ENCODE assay signal across 1 cellular context in genomic region chr14:20454645-20455354, GRCh38.
TF ChIP-seq lines count a peak whose summit lies in the region.

APEX1 (plus strand) TSS chr14:20455226; CDS start chr14:20455646, 420 bp downstream.
OSGEP (minus strand) TSS chr14:20454812; CDS start chr14:20454683, 129 bp downstream.

TF ChIP-seq in HepG2, 621 proteins besides CTCF, POLR2A, EP300 and RAD21 (continued from another document and continues in another):
- TF ChIP-seq ZMYM2 (CRISPR knock-in tag; IDR thresholded peaks at IDR 0.05) (0 out of 2 replicates have a peak, but pooled peaks have one; percentile 12), ATRX (CRISPR knock-in tag; IDR thresholded peaks at IDR 0.05; ENCODE audit: borderline replicate concordance) (no peak), ZNF883 (CRISPR knock-in tag; IDR thresholded peaks at IDR 0.05; ENCODE audit: not compliant biosample characterization) (peak; percentile 34), ZNF615 (CRISPR knock-in tag; IDR thresholded peaks at IDR 0.05; ENCODE audit: borderline replicate concordance) (no peak), ZNF256 (CRISPR knock-in tag; conservative IDR thresholded peaks at IDR 0.05) (peak; percentile 64; the same call in 1 of the 2 replicates), TSC22D2 (CRISPR knock-in tag; IDR thresholded peaks at IDR 0.05; ENCODE audit: borderline replicate concordance) (peak; percentile 18), TAF1 (CRISPR knock-in tag; IDR thresholded peaks at IDR 0.05) (peak; percentile 91), TMF1 (CRISPR knock-in tag; IDR thresholded peaks at IDR 0.05; ENCODE audit: low read depth) (peak; percentile 52), FOSL2 (CRISPR knock-in tag; IDR thresholded peaks at IDR 0.05) (no peak; the same call in 1 of the 2 replicates), KLF11 (CRISPR knock-in tag; IDR thresholded peaks at IDR 0.05) (peak; percentile 85), SRSF9 (IDR thresholded peaks at IDR 0.05; ENCODE audit: borderline replicate concordance, insufficient read depth, low read depth, low read length, poor library complexity, severe bottlenecking) (no peak), ZNF724P (CRISPR knock-in tag; IDR thresholded peaks at IDR 0.05; ENCODE audit: borderline replicate concordance) (peak; percentile 24), CCAR2 (optimal IDR thresholded peaks at IDR 0.05; ENCODE audit: low read depth, low read length) (no peak), FOXJ3 (CRISPR knock-in tag; IDR thresholded peaks at IDR 0.05; ENCODE audit: borderline replicate concordance) (peak; percentile 62; the same call in 1 of the 2 replicates), CBFB (CRISPR knock-in tag; IDR thresholded peaks at IDR 0.05) (peak; percentile 18; the same call in 1 of the 2 replicates), ZFP37 (CRISPR knock-in tag; IDR thresholded peaks at IDR 0.05; ENCODE audit: borderline replicate concordance) (0 out of 2 replicates have a peak, but pooled peaks have one; percentile 17), ATF6 (CRISPR knock-in tag; conservative IDR thresholded peaks at IDR 0.05) (0 out of 2 replicates have a peak, but pooled peaks have one; percentile 47), POLR2AphosphoS2 (IDR thresholded peaks at IDR 0.05; ENCODE audit: low read depth, low read length) (no peak), ZNF550 (CRISPR knock-in tag; IDR thresholded peaks at IDR 0.05; ENCODE audit: borderline replicate concordance) (peak; percentile 71; the same call in 1 of the 2 replicates), RBAK (CRISPR knock-in tag; IDR thresholded peaks at IDR 0.05) (no peak), ZNF891 (CRISPR knock-in tag; IDR thresholded peaks at IDR 0.05) (peak; percentile 84), HNRNPK (IDR thresholded peaks at IDR 0.05; ENCODE audit: low read depth, low read length, poor library complexity, severe bottlenecking) (no peak), SOX13 (IDR thresholded peaks at IDR 0.05) (0 out of 2 replicates have a peak, but pooled peaks have one; percentile 52), SOX13 (CRISPR knock-in tag; conservative IDR thresholded peaks at IDR 0.05 in 1 of 2, IDR thresholded peaks at IDR 0.05 in 1 of 2) (peak in 1 of 2 experiments; percentile 34; a peak in 2 of 4 replicates), KMT2A (CRISPR knock-in tag; IDR thresholded peaks at IDR 0.05) (no peak; the same call in 1 of the 2 replicates), ZNF207 (IDR thresholded peaks at IDR 0.05; ENCODE audit: borderline replicate concordance) (peak; percentile 99; the same call in 1 of the 2 replicates), ZNF501 (CRISPR knock-in tag; IDR thresholded peaks at IDR 0.05) (peak; percentile 94), ZNF740 (CRISPR knock-in tag; IDR thresholded peaks at IDR 0.05) (no peak; the same call in 1 of the 2 replicates), ZNF34 (CRISPR knock-in tag; IDR thresholded peaks at IDR 0.05; ENCODE audit: borderline replicate concordance) (peak; percentile 74), RFX1 (IDR thresholded peaks at IDR 0.05) (no peak), HOXA7 (CRISPR knock-in tag; IDR thresholded peaks at IDR 0.05) (no peak), HCFC1 (IDR thresholded peaks at IDR 0.05; ENCODE audit: low read depth, low read length) (peak; percentile 39; the same call in 1 of the 2 replicates), CHD2 (IDR thresholded peaks at IDR 0.05; ENCODE audit: low read depth, low read length) (peak; percentile 88), NR2C2 (CRISPR knock-in tag; IDR thresholded peaks at IDR 0.05; ENCODE audit: borderline replicate concordance) (peak; percentile 78), HDAC2 (CRISPR knock-in tag; IDR thresholded peaks at IDR 0.05) (peak; percentile 49; the same call in 1 of the 2 replicates), TFE3 (CRISPR knock-in tag; IDR thresholded peaks at IDR 0.05) (peak; percentile 96), ZNF737 (CRISPR knock-in tag; IDR thresholded peaks at IDR 0.05; ENCODE audit: borderline replicate concordance) (no peak), GTF2F1 (IDR thresholded peaks at IDR 0.05; ENCODE audit: low read length) (peak; percentile 96), ZNF292 (CRISPR knock-in tag; IDR thresholded peaks at IDR 0.05; ENCODE audit: borderline replicate concordance, low read depth) (0 out of 2 replicates have a peak, but pooled peaks have one; percentile 48), FOXO1 (CRISPR knock-in tag; IDR thresholded peaks at IDR 0.05) (peak; percentile 17; the same call in 1 of the 2 replicates), ARID2 (CRISPR knock-in tag; IDR thresholded peaks at IDR 0.05; ENCODE audit: borderline replicate concordance) (peak; percentile 87; the same call in 1 of the 2 replicates), ZNF562 (CRISPR knock-in tag; IDR thresholded peaks at IDR 0.05; ENCODE audit: borderline replicate concordance) (no peak), CBX5 (CRISPR knock-in tag; IDR thresholded peaks at IDR 0.05; ENCODE audit: borderline replicate concordance) (peak; percentile 88; the same call in 1 of the 2 replicates), ZNF224 (CRISPR knock-in tag; IDR thresholded peaks at IDR 0.05) (peak; percentile 98), KLF12 (CRISPR knock-in tag; IDR thresholded peaks at IDR 0.05; ENCODE audit: borderline replicate concordance) (peak; percentile 37), ZNF44 (CRISPR knock-in tag; IDR thresholded peaks at IDR 0.05) (0 out of 2 replicates have a peak, but pooled peaks have one; percentile 80), PRPF4 (IDR thresholded peaks at IDR 0.05; ENCODE audit: low read depth, low read length, poor library complexity, severe bottlenecking) (no peak), GZF1 (CRISPR knock-in tag; IDR thresholded peaks at IDR 0.05) (no peak; the same call in 1 of the 2 replicates), ZNF558 (CRISPR knock-in tag; IDR thresholded peaks at IDR 0.05; ENCODE audit: borderline replicate concordance) (0 out of 2 replicates have a peak, but pooled peaks have one; percentile 65), ZNF251 (CRISPR knock-in tag; IDR thresholded peaks at IDR 0.05) (no peak; the same call in 1 of the 2 replicates)
- TF ChIP-seq, protein P1, sequence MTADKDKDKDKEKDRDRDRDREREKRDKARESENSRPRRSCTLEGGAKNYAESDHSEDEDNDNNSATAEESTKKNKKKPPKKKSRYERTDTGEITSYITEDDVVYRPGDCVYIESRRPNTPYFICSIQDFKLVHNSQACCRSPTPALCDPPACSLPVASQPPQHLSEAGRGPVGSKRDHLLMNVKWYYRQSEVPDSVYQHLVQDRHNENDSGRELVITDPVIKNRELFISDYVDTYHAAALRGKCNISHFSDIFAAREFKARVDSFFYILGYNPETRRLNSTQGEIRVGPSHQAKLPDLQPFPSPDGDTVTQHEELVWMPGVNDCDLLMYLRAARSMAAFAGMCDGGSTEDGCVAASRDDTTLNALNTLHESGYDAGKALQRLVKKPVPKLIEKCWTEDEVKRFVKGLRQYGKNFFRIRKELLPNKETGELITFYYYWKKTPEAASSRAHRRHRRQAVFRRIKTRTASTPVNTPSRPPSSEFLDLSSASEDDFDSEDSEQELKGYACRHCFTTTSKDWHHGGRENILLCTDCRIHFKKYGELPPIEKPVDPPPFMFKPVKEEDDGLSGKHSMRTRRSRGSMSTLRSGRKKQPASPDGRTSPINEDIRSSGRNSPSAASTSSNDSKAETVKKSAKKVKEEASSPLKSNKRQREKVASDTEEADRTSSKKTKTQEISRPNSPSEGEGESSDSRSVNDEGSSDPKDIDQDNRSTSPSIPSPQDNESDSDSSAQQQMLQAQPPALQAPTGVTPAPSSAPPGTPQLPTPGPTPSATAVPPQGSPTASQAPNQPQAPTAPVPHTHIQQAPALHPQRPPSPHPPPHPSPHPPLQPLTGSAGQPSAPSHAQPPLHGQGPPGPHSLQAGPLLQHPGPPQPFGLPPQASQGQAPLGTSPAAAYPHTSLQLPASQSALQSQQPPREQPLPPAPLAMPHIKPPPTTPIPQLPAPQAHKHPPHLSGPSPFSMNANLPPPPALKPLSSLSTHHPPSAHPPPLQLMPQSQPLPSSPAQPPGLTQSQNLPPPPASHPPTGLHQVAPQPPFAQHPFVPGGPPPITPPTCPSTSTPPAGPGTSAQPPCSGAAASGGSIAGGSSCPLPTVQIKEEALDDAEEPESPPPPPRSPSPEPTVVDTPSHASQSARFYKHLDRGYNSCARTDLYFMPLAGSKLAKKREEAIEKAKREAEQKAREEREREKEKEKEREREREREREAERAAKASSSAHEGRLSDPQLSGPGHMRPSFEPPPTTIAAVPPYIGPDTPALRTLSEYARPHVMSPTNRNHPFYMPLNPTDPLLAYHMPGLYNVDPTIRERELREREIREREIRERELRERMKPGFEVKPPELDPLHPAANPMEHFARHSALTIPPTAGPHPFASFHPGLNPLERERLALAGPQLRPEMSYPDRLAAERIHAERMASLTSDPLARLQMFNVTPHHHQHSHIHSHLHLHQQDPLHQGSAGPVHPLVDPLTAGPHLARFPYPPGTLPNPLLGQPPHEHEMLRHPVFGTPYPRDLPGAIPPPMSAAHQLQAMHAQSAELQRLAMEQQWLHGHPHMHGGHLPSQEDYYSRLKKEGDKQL (CRISPR knock-in tag; IDR thresholded peaks at IDR 0.05; ENCODE audit: low read depth): 0 out of 2 replicates have a peak, but pooled peaks have one; percentile 32
- TF ChIP-seq, protein P2, sequence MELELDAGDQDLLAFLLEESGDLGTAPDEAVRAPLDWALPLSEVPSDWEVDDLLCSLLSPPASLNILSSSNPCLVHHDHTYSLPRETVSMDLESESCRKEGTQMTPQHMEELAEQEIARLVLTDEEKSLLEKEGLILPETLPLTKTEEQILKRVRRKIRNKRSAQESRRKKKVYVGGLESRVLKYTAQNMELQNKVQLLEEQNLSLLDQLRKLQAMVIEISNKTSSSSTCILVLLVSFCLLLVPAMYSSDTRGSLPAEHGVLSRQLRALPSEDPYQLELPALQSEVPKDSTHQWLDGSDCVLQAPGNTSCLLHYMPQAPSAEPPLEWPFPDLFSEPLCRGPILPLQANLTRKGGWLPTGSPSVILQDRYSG (CRISPR knock-in tag; IDR thresholded peaks at IDR 0.05): 0 out of 2 replicates have a peak, but pooled peaks have one; percentile 64
- TF ChIP-seq, protein P3, sequence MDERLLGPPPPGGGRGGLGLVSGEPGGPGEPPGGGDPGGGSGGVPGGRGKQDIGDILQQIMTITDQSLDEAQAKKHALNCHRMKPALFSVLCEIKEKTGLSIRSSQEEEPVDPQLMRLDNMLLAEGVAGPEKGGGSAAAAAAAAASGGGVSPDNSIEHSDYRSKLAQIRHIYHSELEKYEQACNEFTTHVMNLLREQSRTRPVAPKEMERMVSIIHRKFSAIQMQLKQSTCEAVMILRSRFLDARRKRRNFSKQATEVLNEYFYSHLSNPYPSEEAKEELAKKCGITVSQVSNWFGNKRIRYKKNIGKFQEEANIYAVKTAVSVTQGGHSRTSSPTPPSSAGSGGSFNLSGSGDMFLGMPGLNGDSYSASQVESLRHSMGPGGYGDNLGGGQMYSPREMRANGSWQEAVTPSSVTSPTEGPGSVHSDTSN (CRISPR knock-in tag; IDR thresholded peaks at IDR 0.05): 0 out of 2 replicates have a peak, but pooled peaks have one; percentile 26
- TF ChIP-seq, protein P4, sequence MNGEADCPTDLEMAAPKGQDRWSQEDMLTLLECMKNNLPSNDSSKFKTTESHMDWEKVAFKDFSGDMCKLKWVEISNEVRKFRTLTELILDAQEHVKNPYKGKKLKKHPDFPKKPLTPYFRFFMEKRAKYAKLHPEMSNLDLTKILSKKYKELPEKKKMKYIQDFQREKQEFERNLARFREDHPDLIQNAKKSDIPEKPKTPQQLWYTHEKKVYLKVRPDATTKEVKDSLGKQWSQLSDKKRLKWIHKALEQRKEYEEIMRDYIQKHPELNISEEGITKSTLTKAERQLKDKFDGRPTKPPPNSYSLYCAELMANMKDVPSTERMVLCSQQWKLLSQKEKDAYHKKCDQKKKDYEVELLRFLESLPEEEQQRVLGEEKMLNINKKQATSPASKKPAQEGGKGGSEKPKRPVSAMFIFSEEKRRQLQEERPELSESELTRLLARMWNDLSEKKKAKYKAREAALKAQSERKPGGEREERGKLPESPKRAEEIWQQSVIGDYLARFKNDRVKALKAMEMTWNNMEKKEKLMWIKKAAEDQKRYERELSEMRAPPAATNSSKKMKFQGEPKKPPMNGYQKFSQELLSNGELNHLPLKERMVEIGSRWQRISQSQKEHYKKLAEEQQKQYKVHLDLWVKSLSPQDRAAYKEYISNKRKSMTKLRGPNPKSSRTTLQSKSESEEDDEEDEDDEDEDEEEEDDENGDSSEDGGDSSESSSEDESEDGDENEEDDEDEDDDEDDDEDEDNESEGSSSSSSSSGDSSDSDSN (CRISPR knock-in tag; IDR thresholded peaks at IDR 0.05): peak; percentile 91
- TF ChIP-seq, protein P5, sequence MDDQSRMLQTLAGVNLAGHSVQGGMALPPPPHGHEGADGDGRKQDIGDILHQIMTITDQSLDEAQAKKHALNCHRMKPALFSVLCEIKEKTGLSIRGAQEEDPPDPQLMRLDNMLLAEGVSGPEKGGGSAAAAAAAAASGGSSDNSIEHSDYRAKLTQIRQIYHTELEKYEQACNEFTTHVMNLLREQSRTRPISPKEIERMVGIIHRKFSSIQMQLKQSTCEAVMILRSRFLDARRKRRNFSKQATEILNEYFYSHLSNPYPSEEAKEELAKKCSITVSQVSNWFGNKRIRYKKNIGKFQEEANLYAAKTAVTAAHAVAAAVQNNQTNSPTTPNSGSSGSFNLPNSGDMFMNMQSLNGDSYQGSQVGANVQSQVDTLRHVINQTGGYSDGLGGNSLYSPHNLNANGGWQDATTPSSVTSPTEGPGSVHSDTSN (CRISPR knock-in tag; IDR thresholded peaks at IDR 0.05; ENCODE audit: borderline replicate concordance): peak; percentile 73; the same call in 1 of the 2 replicates
